Comparison of ENCODE assay signal across 24 cellular contexts in the genomic region with DNA sequence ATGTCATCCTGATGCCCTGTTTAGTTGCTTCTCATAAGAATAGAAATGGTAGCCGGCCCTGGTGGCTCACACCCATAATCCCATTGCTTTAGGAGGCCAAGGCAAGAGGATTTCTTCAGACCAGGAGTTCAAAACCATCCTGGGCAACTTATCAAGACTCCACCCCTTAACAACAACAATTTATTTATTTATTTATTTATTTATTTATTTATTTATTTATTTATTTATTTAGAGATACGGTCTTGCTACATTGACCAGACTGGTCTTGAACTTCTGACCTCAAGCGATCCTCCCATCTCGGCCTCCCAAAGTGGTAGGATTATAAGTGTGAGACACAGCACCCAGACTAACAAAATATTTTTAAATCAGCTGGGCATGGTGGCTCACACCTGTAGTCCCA. TPM values are rescaled to one million over a fixed set of nuclear protein-coding genes. Genes with fewer than 3 reads are reported as not detected.
A peak's percentile ranks its signal among the peaks of the same experiment; 100 is the strongest.
DNase-seq lines count a peak whose midpoint lies in the region; ATAC-seq, FAIRE-seq and TF ChIP-seq lines count a peak whose summit lies in the region.
"Had no signal": no experiment of that assay in that cellular context is flagged by ENCODE, and none has a peak within 500 bp of the region (broad histone marks: within the 10 kb centered on the region; RNA-seq: fewer than 3 reads in every experiment).

No MANE protein-coding gene starts in this region.

- H3F3A ChIP-seq in neural progenitor cell (ENCODE audit: low read depth) = no peaks in the 10 kb centered on the region

- H3K79me2 ChIP-seq in K562 (ENCODE audit: control insufficient read depth, insufficient read depth, low read length) = no peaks in the 10 kb centered on the region
- no peaks in the 10 kb centered on the region for H3K79me2 ChIP-seq in neural progenitor cell (ENCODE audit: low read depth)

- H3K36me3 ChIP-seq in heart right ventricle (no peaks in the 10 kb centered on the region), K562 (ENCODE audit: control insufficient read depth, insufficient read depth, low read length) (no peaks in the 10 kb centered on the region), neural progenitor cell (no peaks in the 10 kb centered on the region)

- H2AFZ ChIP-seq in K562 (ENCODE audit: low read depth, low read length) = no peak overlapping the region
- no peak overlapping the region for H2AFZ ChIP-seq in neural progenitor cell (replicated peaks)

- DNase-seq in heart right ventricle = no peak
- no peak for DNase-seq in Right ventricle myocardium superior
- no peak for DNase-seq in A549 (ENCODE audit: low read depth in 1 of 2, low spot score in 1 of 2)
- DNase-seq in K562 (ENCODE audit: extremely low read depth in 1 of 4, low spot score in 3 of 4) = no peak
- DNase-seq in neural progenitor cell (ENCODE audit: low spot score) = no peak
- DNase-seq in C1 segment of cervical spinal cord (lab: John Stamatoyannopoulos, UW) = no peak
- DNase-seq: 8988T; Caco-2; CD4-positive, CD25-positive, alpha-beta regulatory T cell; CD8-positive, alpha-beta T cell; DMS153; DND-41; H9; HFFc6 had no signal

- H3K9ac ChIP-seq in K562 (ENCODE audit: insufficient read depth in 1 of 2, low read depth in 2 of 2, low read length in 2 of 2) (no peak overlapping the region), neural progenitor cell (no peak overlapping the region)

- TF ChIP-seq EP300 in A549 (IDR thresholded peaks at IDR 0.05) = no peak
- no peak for TF ChIP-seq EP300 in K562 (IDR thresholded peaks at IDR 0.05; ENCODE audit: low read length)

- POLR2A ChIA-PET in A549 (lab: Yijun Ruan, JAX) = no interaction called here
- POLR2A ChIA-PET in K562 (lab: Yijun Ruan, JAX) = interaction anchor here (0.7 kb wide), 1 partner anchor 47 kb away, joined by 3 read pairs; no protein-coding TSS in a partner anchor

- in situ Hi-C loops in K562 (cut with MboI) = no loop called here

- peaks cover 2% of the 10 kb centered on the region for H3K9me3 Mint-ChIP-seq in neural progenitor cell
- H3K9me3 Mint-ChIP-seq: CD8-positive, alpha-beta T cell; GM23338; H9 had no signal

- no peaks in the 10 kb centered on the region for H3K9me3 ChIP-seq in heart right ventricle
- no peaks in the 10 kb centered on the region for H3K9me3 ChIP-seq in A549
- no peaks in the 10 kb centered on the region for H3K9me3 ChIP-seq in K562 (replicated peaks; ENCODE audit: control insufficient read depth, insufficient read depth, low read depth, low read length)
- no peaks in the 10 kb centered on the region for H3K9me3 ChIP-seq in neural progenitor cell (ENCODE audit: low read depth)
- H3K9me3 ChIP-seq: Caco-2 had no signal

- peak overlapping the region; percentile 58 for H3K4me3 Mint-ChIP-seq in neural progenitor cell
- H3K4me3 Mint-ChIP-seq: CD4-positive, CD25-positive, alpha-beta regulatory T cell; CD8-positive, alpha-beta T cell; GM23338; H9; HFFc6 had no signal

- TF ChIP-seq RAD21 in A549 (conservative IDR thresholded peaks at IDR 0.05 in 1 of 2, IDR thresholded peaks at IDR 0.05 in 1 of 2) = no peak
- TF ChIP-seq RAD21 in K562 (CRISPR knock-in tag; conservative IDR thresholded peaks at IDR 0.05 in 1 of 2, IDR thresholded peaks at IDR 0.05 in 1 of 2) = no peak

- no peaks in the 10 kb centered on the region for H3K9me1 ChIP-seq in K562 (ENCODE audit: control insufficient read depth, insufficient read depth, low read length)

- no TSS peak for BruUV-seq in K562 (replicated peaks; lab: Mats Ljungman, UMichigan)

- H4K20me1 ChIP-seq in K562 (replicated peaks; ENCODE audit: control insufficient read depth, insufficient read depth, low read length) = no peaks in the 10 kb centered on the region
- H4K20me1 ChIP-seq in neural progenitor cell (ENCODE audit: low read depth) = no peaks in the 10 kb centered on the region

- H3K4me1 ChIP-seq in heart right ventricle (peaks cover 0 to 27% (median 0%) of the 10 kb centered on the region in 9 donors), A549 (no peaks in the 10 kb centered on the region), K562 (replicated peaks in 1 of 2; ENCODE audit: control insufficient read depth in 2 of 2, insufficient read depth in 2 of 2, low read length in 2 of 2) (peaks cover 3 to 4% of the 10 kb centered on the region in 2 experiments; a peak in 1 of 5 replicates), neural progenitor cell (no peaks in the 10 kb centered on the region)
- H3K4me1 ChIP-seq: Caco-2 had no signal

- no peak for ATAC-seq in heart right ventricle
- no peak for ATAC-seq in Right ventricle myocardium superior (ENCODE audit: poor library complexity)
- no peak for ATAC-seq in A549
- no peak for ATAC-seq in K562
- ATAC-seq in GM19023 (IDR thresholded peaks at IDR 0.05; ENCODE audit: unreplicated experiment) = no peak
- ATAC-seq: CD8-positive, alpha-beta T cell; GM23338; HCT116 had no signal

- no peak overlapping the region for H3K4me3 ChIP-seq in heart right ventricle
- no peak overlapping the region for H3K4me3 ChIP-seq in A549
- no peak overlapping the region for H3K4me3 ChIP-seq in K562
- no peak overlapping the region for H3K4me3 ChIP-seq in neural progenitor cell
- H3K4me3 ChIP-seq: GM23338 had no signal

- no peak for TF ChIP-seq POLR2A in A549 (IDR thresholded peaks at IDR 0.05; ENCODE audit: low read length)
- no peak for TF ChIP-seq POLR2A in K562 (conservative IDR thresholded peaks at IDR 0.05)

- peaks cover 11% of the 10 kb centered on the region for H3K27me3 Mint-ChIP-seq in neural progenitor cell (ENCODE audit: insufficient read depth, low read depth)
- H3K27me3 Mint-ChIP-seq: CD4-positive, CD25-positive, alpha-beta regulatory T cell had no signal

- intact Hi-C loops in heart right ventricle (cut with DNase I) = no loop called here
- intact Hi-C loops in Right ventricle myocardium superior (cut with DNase I) = no loop called here
- intact Hi-C loops in K562 (cut with micrococcal nuclease) = no loop called here

- no peaks in the 10 kb centered on the region for H3K36me3 Mint-ChIP-seq in neural progenitor cell
- H3K36me3 Mint-ChIP-seq: CD4-positive, CD25-positive, alpha-beta regulatory T cell; CD8-positive, alpha-beta T cell had no signal

- H3K27ac ChIP-seq in heart right ventricle (peak overlapping the region in 6 of 10 donors; percentile 86 to 97 (median 94)), A549 (no peak overlapping the region), K562 (ENCODE audit: extremely low read depth, low read depth, low read length) (no peak overlapping the region), neural progenitor cell (no peak overlapping the region)
- H3K27ac ChIP-seq: C4-2B had no signal

- CTCF ChIA-PET in A549 (lab: Yijun Ruan, JAX) (no interaction called here), K562 (lab: Yijun Ruan, JAX; ENCODE audit: low intra/inter-chr PET ratio) (no interaction called here)

- WGBS in heart right ventricle, 2 donors = 85 to 90% methylated on average over 4 of the region's 4 CpGs
- 41% methylated on average over 4 of the region's 4 CpGs for WGBS in A549 (ENCODE audit: missing lambda C conversion rate)
- WGBS in K562 (ENCODE audit: insufficient coverage, low coverage, missing lambda C conversion rate) = 3% methylated on average over 4 of the region's 4 CpGs

- no peak for TF ChIP-seq CTCF in heart right ventricle (IDR thresholded peaks at IDR 0.05)
- no peak for TF ChIP-seq CTCF in A549 (IDR thresholded peaks at IDR 0.05)
- no peak for TF ChIP-seq CTCF in K562 (IDR thresholded peaks at IDR 0.05 in 2 of 3, conservative IDR thresholded peaks at IDR 0.05 in 1 of 3; ENCODE audit: insufficient read depth in 2 of 3, low read depth in 1 of 3, low read length in 3 of 3)
- no peak for TF ChIP-seq CTCF in neural progenitor cell (IDR thresholded peaks at IDR 0.05)

- H3K27ac Mint-ChIP-seq in neural progenitor cell = no peak overlapping the region
- H3K27ac Mint-ChIP-seq: CD4-positive, CD25-positive, alpha-beta regulatory T cell; CD8-positive, alpha-beta T cell; GM23338; H9; HFFc6 had no signal

- no peak overlapping the region for H3K4me2 ChIP-seq in A549
- H3K4me2 ChIP-seq in K562 (ENCODE audit: insufficient read depth, low read length) = no peak overlapping the region
- H3K4me2 ChIP-seq in neural progenitor cell = no peak overlapping the region
- H3K4me2 ChIP-seq: GM23338 had no signal

- H3K4me1 Mint-ChIP-seq in neural progenitor cell = peaks cover 6% of the 10 kb centered on the region
- H3K4me1 Mint-ChIP-seq: CD4-positive, CD25-positive, alpha-beta regulatory T cell had no signal

- FAIRE-seq in A549 (lab: Jason Lieb, UNC) (no peak), K562 (lab: Jason Lieb, UNC) (no peak)
- FAIRE-seq: G401.6, GM12892, GM19239 had no signal

- no peaks in the 10 kb centered on the region for H3K27me3 ChIP-seq in heart right ventricle
- peaks cover 34 to 60% of the 10 kb centered on the region in 2 experiments for H3K27me3 ChIP-seq in K562 (ENCODE audit: control insufficient read depth in 2 of 2, insufficient read depth in 2 of 2, low read length in 2 of 2)
- no peaks in the 10 kb centered on the region for H3K27me3 ChIP-seq in neural progenitor cell

RNA-seq across cellular contexts. Expression of a gene that starts 4.0 kb away (rescaled TPM):
- total RNA-seq in heart right ventricle = not detected
- not detected for polyA plus RNA-seq in heart right ventricle
- not detected for total RNA-seq in Right ventricle myocardium superior
- not detected in 2 replicates for polyA plus RNA-seq in A549 (2011; rRNA removed)
- not detected in 2 replicates for polyA plus RNA-seq in A549 (2012; cell fraction: cytosol; rRNA removed)
- polyA plus RNA-seq in A549 (2012; cell fraction: nucleus; rRNA removed) = not detected in 2 replicates
- not detected in 3 replicates for polyA plus RNA-seq in A549 (2017; fragmentation: RNase III; extraction: RNeasy Plus Mini Kit Qiagen cat#74134 plus additional on column Dnase treatment)
- polyA minus RNA-seq in A549 (2011; rRNA and poly(A)+ RNA removed) = not detected in 2 replicates
- not detected in 2 replicates for total RNA-seq in K562 (2011; cell fraction: chromatin; rRNA removed; ENCODE audit: low replicate concordance)
- not detected in 2 replicates for total RNA-seq in K562 (2011; cell fraction: nucleolus; rRNA removed)
- total RNA-seq in K562 (2011; cell fraction: nucleoplasm; rRNA removed) = not detected in 2 replicates
- total RNA-seq in K562 (2014; rRNA removed) = not detected in 2 replicates
- not detected in 2 replicates for total RNA-seq in K562 (2014; rRNA removed; fragmentation: Illumina TruSeq; extraction: Trizol)
- total RNA-seq in K562 (2015; rRNA removed; fragmentation: Illumina TruSeq; extraction: Trizol) = not detected in 2 replicates
- total RNA-seq in K562 (2021) = not detected in 2 replicates
- polyA plus RNA-seq in K562 (2011; rRNA removed) = not detected in 2 replicates
- not detected in 2 replicates for polyA plus RNA-seq in K562 (2011; cell fraction: cytosol; rRNA removed)
- polyA plus RNA-seq in K562 (2011; cell fraction: nucleus; rRNA removed) = not detected in 2 replicates
- not detected in 2 replicates for polyA plus RNA-seq in K562 (2012)
- not detected in 2 replicates for polyA plus RNA-seq in K562 (2014; fragmentation: Illumina TruSeq; extraction: Trizol)
- not detected for polyA plus RNA-seq in K562 (2014; fragmentation: Nextera tagmentation; extraction: Ambion mirVana)
- not detected in 2 replicates for polyA plus RNA-seq in K562 (2014; rRNA removed)
- not detected in 2 replicates for polyA minus RNA-seq in K562 (2011; rRNA and poly(A)+ RNA removed)
- not detected in 2 replicates for polyA minus RNA-seq in K562 (2011; cell fraction: cytosol; rRNA and poly(A)+ RNA removed)
- not detected in 2 replicates for polyA minus RNA-seq in K562 (2011; cell fraction: nucleus; rRNA and poly(A)+ RNA removed)
- total RNA-seq in neural progenitor cell (ENCODE audit: low replicate concordance) = not detected in 2 replicates
- total RNA-seq: A673; Caco-2; CD4-positive, CD25-positive, alpha-beta regulatory T cell; CD8-positive, alpha-beta T cell; GM23338; H4; H9; HFFc6 had no signal
- polyA plus RNA-seq: BJ; CD4-positive, CD25-positive, alpha-beta regulatory T cell; GM23338 had no signal

RNA-seq across cellular contexts. Expression of a gene that starts 41.8 kb away (rescaled TPM):
- total RNA-seq in heart right ventricle (1,000 to 10,000 TPM in 5 of 10 donors, 100 to 1,000 TPM in 5; 505 to 1,252 (median 983) TPM), Right ventricle myocardium superior (744 TPM), K562 (2014; rRNA removed) (0.14 and 0.24 TPM in 2 replicates), K562 (2014; rRNA removed; fragmentation: Illumina TruSeq; extraction: Trizol) (0.26 and 0.33 TPM in 2 replicates), K562 (2015; rRNA removed; fragmentation: Illumina TruSeq; extraction: Trizol) (0.23 and 0.33 TPM in 2 replicates), K562 (2021) (0.13 and 0.18 TPM in 2 replicates), neural progenitor cell (ENCODE audit: low replicate concordance) (0.28 and 0.90 TPM in 2 replicates)
- polyA plus RNA-seq in heart right ventricle (100 to 1,000 TPM in 1 of 2 donors, 10 to 100 TPM in 1; 43.1 to 174 TPM), A549 (2011; rRNA removed) (0.01 and 0.06 TPM in 2 replicates), A549 (2017; fragmentation: RNase III; extraction: RNeasy Plus Mini Kit Qiagen cat#74134 plus additional on column Dnase treatment) (under 0.01 TPM in 1 of 3 replicates, not detected in the others), K562 (2011; rRNA removed) (under 0.01 and 0.07 TPM in 2 replicates), K562 (2014; fragmentation: Illumina TruSeq; extraction: Trizol) (0.13 and 0.17 TPM in 2 replicates), K562 (2014; fragmentation: Nextera tagmentation; extraction: Ambion mirVana) (under 1 TPM; 0.03 to 0.10 TPM), K562 (2014; rRNA removed) (0.42 and 0.47 TPM in 2 replicates)
- polyA plus RNA-seq in A549 (2012; cell fraction: cytosol; rRNA removed) = not detected in 2 replicates
- 0.01 TPM in 1 of 2 replicates, not detected in the other for polyA plus RNA-seq in A549 (2012; cell fraction: nucleus; rRNA removed)
- polyA minus RNA-seq in A549 (2011; rRNA and poly(A)+ RNA removed) = 0.05 and 0.08 TPM in 2 replicates
- total RNA-seq in K562 (2011; cell fraction: chromatin; rRNA removed; ENCODE audit: low replicate concordance) = 0.14 and 0.69 TPM in 2 replicates
- 0.17 and 0.26 TPM in 2 replicates for total RNA-seq in K562 (2011; cell fraction: nucleolus; rRNA removed)
- 0.31 and 0.37 TPM in 2 replicates for total RNA-seq in K562 (2011; cell fraction: nucleoplasm; rRNA removed)
- under 0.01 TPM in 2 replicates for polyA plus RNA-seq in K562 (2011; cell fraction: cytosol; rRNA removed)
- 0.06 TPM in 1 of 2 replicates, not detected in the other for polyA plus RNA-seq in K562 (2011; cell fraction: nucleus; rRNA removed)
- polyA plus RNA-seq in K562 (2012) = 0.12 and 0.35 TPM in 2 replicates
- polyA minus RNA-seq in K562 (2011; rRNA and poly(A)+ RNA removed) = 0.03 and 0.21 TPM in 2 replicates
- not detected in 2 replicates for polyA minus RNA-seq in K562 (2011; cell fraction: cytosol; rRNA and poly(A)+ RNA removed)
- polyA minus RNA-seq in K562 (2011; cell fraction: nucleus; rRNA and poly(A)+ RNA removed) = under 0.01 and 0.13 TPM in 2 replicates
- total RNA-seq: CD8-positive, alpha-beta T cell had no signal
- polyA plus RNA-seq: BJ had no signal

Comparison
In these comparisons a context has a peak if more than half of its experiments do, and no peak if none do; other contexts are left out.
1. H3K27ac ChIP-seq: peak in heart right ventricle (6 of 10); none in A549 (0 of 2), K562 (single experiment) and neural progenitor cell (single experiment).
2. RNA of a gene that starts 41.8 kb away (total RNA-seq): 505 to 1,252 TPM in heart right ventricle and 744 TPM in Right ventricle myocardium superior (single experiment); 0.28 to 0.90 TPM in neural progenitor cell and 0.13 to 0.69 TPM in K562; every median in the first group is over 100 times any median in the second.